In genomic region chr10:5390607-5391205, GRCh38 we compare ENCODE assay signal across 1 cellular context.
TF ChIP-seq lines count a peak whose summit lies in the region.

No MANE protein-coding gene starts in this region.

TF ChIP-seq in HEK293, 187 proteins besides CTCF, POLR2A, EP300 and RAD21 (continued from another document):
- no peak for TF ChIP-seq ZBTB26 (tag by site-specific recombination; optimal IDR thresholded peaks at IDR 0.05)
- TF ChIP-seq ZNF629 (tag by site-specific recombination; IDR thresholded peaks at IDR 0.05): 0 out of 2 replicates have a peak, but pooled peaks have one; percentile 14
- 0 out of 2 replicates have a peak, but pooled peaks have one; percentile 19 for TF ChIP-seq ZNF518A (tag by site-specific recombination; conservative IDR thresholded peaks at IDR 0.05; ENCODE audit: low read depth)
- peak; percentile 91 for TF ChIP-seq ZNF558 (tag by site-specific recombination; IDR thresholded peaks at IDR 0.05)
- TF ChIP-seq ZNF280D (tag by site-specific recombination; IDR thresholded peaks at IDR 0.05): peak; percentile 87
- no peak for TF ChIP-seq ZNF843 (tag by site-specific recombination; IDR thresholded peaks at IDR 0.05)
- no peak for TF ChIP-seq ZNF214 (tag by site-specific recombination; IDR thresholded peaks at IDR 0.05; ENCODE audit: borderline replicate concordance)
- TF ChIP-seq ZNF639 (tag by site-specific recombination; IDR thresholded peaks at IDR 0.05): peak; percentile 56; the same call in 1 of the 2 replicates
- TF ChIP-seq ZNF664 (tag by site-specific recombination; IDR thresholded peaks at IDR 0.05): no peak
- 0 out of 2 replicates have a peak, but pooled peaks have one; percentile 26 for TF ChIP-seq ZNF2 (tag by site-specific recombination; IDR thresholded peaks at IDR 0.05)
- no peak for TF ChIP-seq ZBTB21 (tag by site-specific recombination; IDR thresholded peaks at IDR 0.05)
TF ChIP-seq in HEK293: peak in this region for 14.
